ENCODE assay signal across 1 cellular context in the genomic region with DNA sequence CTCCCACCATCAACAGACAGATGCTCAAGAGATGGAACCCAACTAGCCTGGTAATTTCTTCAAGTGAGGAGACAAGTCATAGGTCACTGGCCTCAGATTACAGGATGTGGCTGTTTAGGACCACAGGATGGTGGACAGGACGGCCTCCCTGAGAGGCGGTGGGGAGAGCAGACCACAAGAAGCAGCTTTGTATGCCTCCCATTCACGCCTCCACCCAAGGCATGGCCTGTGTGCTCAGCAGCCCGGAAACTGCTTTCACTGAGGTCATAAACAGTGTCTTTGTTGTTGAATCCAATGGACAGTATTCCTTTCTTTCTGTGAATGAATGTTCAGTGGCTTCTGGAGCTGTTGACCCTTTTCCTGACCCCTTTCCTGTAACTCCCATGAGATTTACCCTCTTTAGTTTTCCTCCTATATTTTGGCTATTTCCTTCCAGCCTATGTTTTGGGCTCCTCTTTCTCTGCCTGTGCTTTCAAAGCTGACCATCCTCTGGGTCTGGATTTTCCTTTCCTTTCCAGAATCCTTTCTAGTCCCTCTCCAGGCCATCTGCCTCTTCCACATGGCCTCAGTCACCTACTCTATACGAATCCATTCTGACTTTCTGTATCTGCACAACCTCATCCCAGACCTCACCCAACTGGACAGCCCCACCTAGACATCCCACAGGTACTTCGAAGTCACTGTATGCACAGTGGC.
TF ChIP-seq lines count a peak whose summit lies in the region.

No MANE protein-coding gene starts in this region.

TF ChIP-seq in GM12878, 131 proteins besides CTCF, POLR2A, EP300 and RAD21 (continued from another document and continues in another):
- TF ChIP-seq MLLT1 (IDR thresholded peaks at IDR 0.05) (peak; percentile 75), POLR2AphosphoS5 (IDR thresholded peaks at IDR 0.05; ENCODE audit: low read length) (no peak), BCL3 (IDR thresholded peaks at IDR 0.05; ENCODE audit: borderline replicate concordance, insufficient read depth, low read depth, low read length, poor library complexity, severe bottlenecking) (no peak), HDGF (IDR thresholded peaks at IDR 0.05) (0 out of 2 replicates have a peak, but pooled peaks have one; percentile 11), FOXK2 (IDR thresholded peaks at IDR 0.05) (no peak), CBX5 (IDR thresholded peaks at IDR 0.05; ENCODE audit: low read depth) (no peak), EZH2 (IDR thresholded peaks at IDR 0.05; ENCODE audit: borderline replicate concordance, control insufficient read depth, low read depth, low read length) (no peak), ZBTB40 (IDR thresholded peaks at IDR 0.05; ENCODE audit: borderline replicate concordance) (no peak), E4F1 (IDR thresholded peaks at IDR 0.05; ENCODE audit: borderline replicate concordance, partially characterized antibody) (no peak), USF2 (IDR thresholded peaks at IDR 0.05; ENCODE audit: borderline replicate concordance, low read depth, low read length) (no peak), ZNF622 (IDR thresholded peaks at IDR 0.05) (no peak), YY1 (IDR thresholded peaks at IDR 0.05; ENCODE audit: low read depth, low read length) (no peak), FOXM1 (IDR thresholded peaks at IDR 0.05; ENCODE audit: low read depth, low read length) (peak; percentile 12; the same call in 1 of the 2 replicates), MYB (IDR thresholded peaks at IDR 0.05; ENCODE audit: borderline replicate concordance, low read depth, low read length) (no peak), JUND (IDR thresholded peaks at IDR 0.05; ENCODE audit: low read depth, low read length) (no peak), GATAD2B (conservative IDR thresholded peaks at IDR 0.05; ENCODE audit: low read depth) (0 out of 2 replicates have a peak, but pooled peaks have one; percentile 32), MAX (IDR thresholded peaks at IDR 0.05; ENCODE audit: low read depth, low read length) (no peak), RAD51 (IDR thresholded peaks at IDR 0.05) (no peak), IKZF1 (conservative IDR thresholded peaks at IDR 0.05) (peak; percentile 92), BRCA1 (IDR thresholded peaks at IDR 0.05; ENCODE audit: low read depth, low read length) (no peak), MEF2B (IDR thresholded peaks at IDR 0.05; ENCODE audit: partially characterized antibody, poor library complexity, severe bottlenecking) (peak; percentile 46), BACH1 (IDR thresholded peaks at IDR 0.05; ENCODE audit: borderline replicate concordance) (peak; percentile 18; the same call in 1 of the 2 replicates), IRF3 (IDR thresholded peaks at IDR 0.05) (no peak), BHLHE40 (IDR thresholded peaks at IDR 0.05; ENCODE audit: borderline replicate concordance in 1 of 2, low read depth in 2 of 2, low read length in 1 of 2) (peak; percentile 65 to 80; a peak in 3 of 4 replicates), RCOR1 (conservative IDR thresholded peaks at IDR 0.05; ENCODE audit: low read depth, low read length) (0 out of 2 replicates have a peak, but pooled peaks have one; percentile 47), PAX8 (IDR thresholded peaks at IDR 0.05) (no peak), ESRRA (IDR thresholded peaks at IDR 0.05; ENCODE audit: low read length) (no peak), SMAD1 (IDR thresholded peaks at IDR 0.05; ENCODE audit: low read depth, partially characterized antibody) (no peak), ZNF207 (IDR thresholded peaks at IDR 0.05; ENCODE audit: borderline replicate concordance) (no peak), SMC3 (IDR thresholded peaks at IDR 0.05; ENCODE audit: borderline replicate concordance, low read length) (no peak), NR2C1 (IDR thresholded peaks at IDR 0.05) (peak; percentile 71), RB1 (IDR thresholded peaks at IDR 0.05; ENCODE audit: borderline replicate concordance) (no peak), KAT2A (conservative IDR thresholded peaks at IDR 0.05; ENCODE audit: control insufficient read depth, low read depth, low read length) (no peak), ZBTB33 (IDR thresholded peaks at IDR 0.05) (no peak), SMAD5 (IDR thresholded peaks at IDR 0.05; ENCODE audit: low read depth) (no peak), NRF1 (conservative IDR thresholded peaks at IDR 0.05; ENCODE audit: low read depth, low read length) (no peak)
- TF ChIP-seq, protein P1, sequence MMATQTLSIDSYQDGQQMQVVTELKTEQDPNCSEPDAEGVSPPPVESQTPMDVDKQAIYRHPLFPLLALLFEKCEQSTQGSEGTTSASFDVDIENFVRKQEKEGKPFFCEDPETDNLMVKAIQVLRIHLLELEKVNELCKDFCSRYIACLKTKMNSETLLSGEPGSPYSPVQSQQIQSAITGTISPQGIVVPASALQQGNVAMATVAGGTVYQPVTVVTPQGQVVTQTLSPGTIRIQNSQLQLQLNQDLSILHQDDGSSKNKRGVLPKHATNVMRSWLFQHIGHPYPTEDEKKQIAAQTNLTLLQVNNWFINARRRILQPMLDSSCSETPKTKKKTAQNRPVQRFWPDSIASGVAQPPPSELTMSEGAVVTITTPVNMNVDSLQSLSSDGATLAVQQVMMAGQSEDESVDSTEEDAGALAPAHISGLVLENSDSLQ (IDR thresholded peaks at IDR 0.05): no peak
- TF ChIP-seq, protein P2, sequence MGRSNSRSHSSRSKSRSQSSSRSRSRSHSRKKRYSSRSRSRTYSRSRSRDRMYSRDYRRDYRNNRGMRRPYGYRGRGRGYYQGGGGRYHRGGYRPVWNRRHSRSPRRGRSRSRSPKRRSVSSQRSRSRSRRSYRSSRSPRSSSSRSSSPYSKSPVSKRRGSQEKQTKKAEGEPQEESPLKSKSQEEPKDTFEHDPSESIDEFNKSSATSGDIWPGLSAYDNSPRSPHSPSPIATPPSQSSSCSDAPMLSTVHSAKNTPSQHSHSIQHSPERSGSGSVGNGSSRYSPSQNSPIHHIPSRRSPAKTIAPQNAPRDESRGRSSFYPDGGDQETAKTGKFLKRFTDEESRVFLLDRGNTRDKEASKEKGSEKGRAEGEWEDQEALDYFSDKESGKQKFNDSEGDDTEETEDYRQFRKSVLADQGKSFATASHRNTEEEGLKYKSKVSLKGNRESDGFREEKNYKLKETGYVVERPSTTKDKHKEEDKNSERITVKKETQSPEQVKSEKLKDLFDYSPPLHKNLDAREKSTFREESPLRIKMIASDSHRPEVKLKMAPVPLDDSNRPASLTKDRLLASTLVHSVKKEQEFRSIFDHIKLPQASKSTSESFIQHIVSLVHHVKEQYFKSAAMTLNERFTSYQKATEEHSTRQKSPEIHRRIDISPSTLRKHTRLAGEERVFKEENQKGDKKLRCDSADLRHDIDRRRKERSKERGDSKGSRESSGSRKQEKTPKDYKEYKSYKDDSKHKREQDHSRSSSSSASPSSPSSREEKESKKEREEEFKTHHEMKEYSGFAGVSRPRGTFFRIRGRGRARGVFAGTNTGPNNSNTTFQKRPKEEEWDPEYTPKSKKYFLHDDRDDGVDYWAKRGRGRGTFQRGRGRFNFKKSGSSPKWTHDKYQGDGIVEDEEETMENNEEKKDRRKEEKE (IDR thresholded peaks at IDR 0.05): no peak
